26 cellular contexts compared by ENCODE assay signal in the genomic region with DNA sequence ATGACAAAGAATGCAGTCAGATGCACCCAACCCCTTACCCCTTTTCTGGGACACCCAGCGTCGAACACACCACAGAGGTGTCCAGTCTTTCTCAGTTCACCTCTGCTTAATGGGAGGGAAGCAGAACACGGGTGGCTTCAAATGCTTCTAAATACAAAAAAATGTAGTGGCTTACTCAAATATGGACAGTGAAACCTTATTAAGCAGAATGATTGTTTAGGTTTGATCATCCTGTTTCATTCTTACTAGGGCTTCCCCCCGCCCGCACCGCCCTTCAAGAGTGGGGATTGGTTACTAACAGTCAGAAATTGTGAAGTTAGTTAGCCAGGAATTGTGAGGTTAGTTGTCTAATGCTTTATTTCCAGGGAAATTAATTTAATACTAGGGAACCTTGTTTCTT. TPM values are rescaled to one million over a fixed set of nuclear protein-coding genes. Genes with fewer than 3 reads are reported as not detected.
DNase-seq lines count a peak whose midpoint lies in the region; ATAC-seq lines count a peak whose summit lies in the region.
"Had no signal": no experiment of that assay in that cellular context is flagged by ENCODE, and none has a peak within 500 bp of the region (broad histone marks: within the 10 kb centered on the region; RNA-seq: fewer than 3 reads in every experiment).

No MANE protein-coding gene starts in this region.

- H3K4me3 Mint-ChIP-seq in T-helper 17 cell: no peak overlapping the region
- peak overlapping the region; percentile 45 for H3K4me3 Mint-ChIP-seq in activated T-helper 1 cell treated with anti-CD3 and anti-CD28 coated beads, Interleukin-12 subunit alpha, Interleukin-12 subunit beta, Interleukin-2, Interleukin-4 antibody, amounts not matched to agents 30 ng/mL and 10 ng/mL and 1 ng/mL, durations not matched to agents 14 hours and 24 hours and 36 hours

- H3K27me3 Mint-ChIP-seq in T-helper 17 cell: no peaks in the 10 kb centered on the region
- H3K27me3 Mint-ChIP-seq in activated T-helper 1 cell treated with anti-CD3 and anti-CD28 coated beads, Interleukin-12 subunit alpha, Interleukin-12 subunit beta, Interleukin-2, Interleukin-4 antibody, amounts not matched to agents 30 ng/mL and 10 ng/mL and 1 ng/mL, durations not matched to agents 14 hours and 24 hours and 36 hours (ENCODE audit: insufficient read depth): no peaks in the 10 kb centered on the region

- H3K9me3 ChIP-seq in T-helper 17 cell (ENCODE audit: control insufficient read depth, low read length, poor library complexity, severe bottlenecking): no peaks in the 10 kb centered on the region
- H3K9me3 ChIP-seq: SK-N-SH, upper lobe of left lung had no signal

- peak overlapping the region; percentile 99 for H3K27ac Mint-ChIP-seq in T-helper 17 cell
- H3K27ac Mint-ChIP-seq in activated T-helper 1 cell treated with anti-CD3 and anti-CD28 coated beads, Interleukin-12 subunit alpha, Interleukin-12 subunit beta, Interleukin-2, Interleukin-4 antibody, amounts not matched to agents 30 ng/mL and 10 ng/mL and 1 ng/mL, durations not matched to agents 14 hours and 24 hours and 36 hours: peak overlapping the region; percentile 30

- intact Hi-C loops in activated T-helper 1 cell treated with anti-CD3 and anti-CD28 coated beads, Interleukin-12 subunit alpha, Interleukin-12 subunit beta, Interleukin-2, Interleukin-4 antibody, amounts not matched to agents 30 ng/mL and 10 ng/mL and 1 ng/mL, durations not matched to agents 14 hours and 24 hours and 36 hours (cut with micrococcal nuclease): no loop called here

- peaks cover 44% of the 10 kb centered on the region for H3K4me1 Mint-ChIP-seq in T-helper 17 cell
- peaks cover 58% of the 10 kb centered on the region for H3K4me1 Mint-ChIP-seq in activated T-helper 1 cell treated with anti-CD3 and anti-CD28 coated beads, Interleukin-12 subunit alpha, Interleukin-12 subunit beta, Interleukin-2, Interleukin-4 antibody, amounts not matched to agents 30 ng/mL and 10 ng/mL and 1 ng/mL, durations not matched to agents 14 hours and 24 hours and 36 hours (ENCODE audit: low read depth)

- peak; percentile 37 for DNase-seq in stimulated activated CD4-positive, alpha-beta T cell treated with anti-CD3 and anti-CD28 coated beads, Interleukin-15, amount 100 ng/mL, for 24 hours
- no peak for DNase-seq in stimulated activated CD4-positive, alpha-beta T cell treated with anti-CD3 and anti-CD28 coated beads, Interleukin-2, amount 100 ng/mL, for 48 hours
- DNase-seq in T-helper 17 cell (no peak), NCI-H510A treated with DMSO at 0.1 percent for 48 hours (lab: John Stamatoyannopoulos, UW) (no peak), SW480 (ENCODE audit: low spot score) (no peak)
- DNase-seq in activated T-helper 1 cell treated with anti-CD3 and anti-CD28 coated beads, Interleukin-12 subunit alpha, Interleukin-12 subunit beta, Interleukin-2, Interleukin-4 antibody, amounts not matched to agents 30 ng/mL and 10 ng/mL and 1 ng/mL, durations not matched to agents 14 hours and 24 hours and 36 hours (ENCODE audit: low spot score): no peak
- DNase-seq in stimulated activated CD8-positive, alpha-beta memory T cell treated with anti-CD3 and anti-CD28 coated beads, Interleukin-4, amount 100 ng/mL, for 48 hours: peak; percentile 52
- DNase-seq: activated gamma-delta T cell; Calu3; effector CD8-positive, alpha-beta T cell; IMR-90; kidney; NCI-H1417 treated with DMSO at 0.1 percent for 48 hours; NCI-H2107; right cardiac atrium; RPMI8226; SK-N-SH; upper lobe of left lung had no signal

- no peak for ATAC-seq in T-helper 17 cell
- ATAC-seq: esophagus mucosa, right cardiac atrium had no signal

- peaks cover 13% of the 10 kb centered on the region for H3K36me3 Mint-ChIP-seq in T-helper 17 cell (ENCODE audit: low read depth)
- peaks cover 73% of the 10 kb centered on the region for H3K36me3 Mint-ChIP-seq in activated T-helper 1 cell treated with anti-CD3 and anti-CD28 coated beads, Interleukin-12 subunit alpha, Interleukin-12 subunit beta, Interleukin-2, Interleukin-4 antibody, amounts not matched to agents 30 ng/mL and 10 ng/mL and 1 ng/mL, durations not matched to agents 14 hours and 24 hours and 36 hours (ENCODE audit: low read depth)

- no peaks in the 10 kb centered on the region for H3K9me3 Mint-ChIP-seq in activated T-helper 1 cell treated with anti-CD3 and anti-CD28 coated beads, Interleukin-12 subunit alpha, Interleukin-12 subunit beta, Interleukin-2, Interleukin-4 antibody, amounts not matched to agents 30 ng/mL and 10 ng/mL and 1 ng/mL, durations not matched to agents 14 hours and 24 hours and 36 hours

RNA-seq across cellular contexts. Expression of a gene that starts 21.6 kb away (rescaled TPM):
- total RNA-seq in T-helper 17 cell: 100 to 1,000 TPM in 1 of 2 donors, 10 to 100 TPM in 1; 87.3 to 115 TPM
- 42.4 and 42.7 TPM in 2 replicates for total RNA-seq in activated T-helper 1 cell treated with anti-CD3 and anti-CD28 coated beads, Interleukin-12 subunit alpha, Interleukin-12 subunit beta, Interleukin-2, Interleukin-4 antibody, amounts not matched to agents 30 ng/mL and 10 ng/mL and 1 ng/mL, durations not matched to agents 14 hours and 24 hours and 36 hours

RNA-seq across cellular contexts. Expression of a gene that starts 34.5 kb away (rescaled TPM):
- under 1 TPM; 0.10 to 0.25 TPM for total RNA-seq in T-helper 17 cell
- 0.08 and 0.32 TPM in 2 replicates for total RNA-seq in activated T-helper 1 cell treated with anti-CD3 and anti-CD28 coated beads, Interleukin-12 subunit alpha, Interleukin-12 subunit beta, Interleukin-2, Interleukin-4 antibody, amounts not matched to agents 30 ng/mL and 10 ng/mL and 1 ng/mL, durations not matched to agents 14 hours and 24 hours and 36 hours
- total RNA-seq: astrocyte, Calu3, cerebellum, Daoy, esophagus mucosa, IMR-90, kidney, M059J, myocyte, NCI-H460, osteoblast, right cardiac atrium had no signal

Comparison
In these comparisons a context has a peak if more than half of its experiments do, and no peak if none do; other contexts are left out.
1. DNase-seq: peak in stimulated activated CD4-positive, alpha-beta T cell treated with anti-CD3 and anti-CD28 coated beads, Interleukin-15, amount 100 ng/mL, for 24 hours (single experiment) and stimulated activated CD8-positive, alpha-beta memory T cell treated with anti-CD3 and anti-CD28 coated beads, Interleukin-4, amount 100 ng/mL, for 48 hours (single experiment); none in stimulated activated CD4-positive, alpha-beta T cell treated with anti-CD3 and anti-CD28 coated beads, Interleukin-2, amount 100 ng/mL, for 48 hours (0 of 2), T-helper 17 cell (0 of 3), activated T-helper 1 cell treated with anti-CD3 and anti-CD28 coated beads, Interleukin-12 subunit alpha, Interleukin-12 subunit beta, Interleukin-2, Interleukin-4 antibody, amounts not matched to agents 30 ng/mL and 10 ng/mL and 1 ng/mL, durations not matched to agents 14 hours and 24 hours and 36 hours (single experiment), NCI-H510A treated with DMSO at 0.1 percent for 48 hours (single experiment) and SW480 (single experiment).